26 cellular contexts compared by ENCODE assay signal in genomic region chr7:11757153-11757552, GRCh38.
"Had no signal": no experiment of that assay in that cellular context is flagged by ENCODE, and none has a peak within 500 bp of the region (broad histone marks: within the 10 kb centered on the region; RNA-seq: fewer than 3 reads in every experiment).

No MANE protein-coding gene starts in this region.

- DNase-seq: activated CD4-positive, alpha-beta T cell treated with anti-CD3 and anti-CD28 coated beads for 1 hour; activated CD4-positive, alpha-beta T cell treated with anti-CD3 and anti-CD28 coated beads for 4 hours; activated CD4-positive, alpha-beta T cell treated with anti-CD3 and anti-CD28 coated beads, Interleukin-2, amount 50 U/mL, for 1 hour; activated CD4-positive, alpha-beta T cell treated with anti-CD3 and anti-CD28 coated beads, Interleukin-2, amount 50 U/mL, for 48 hours; activated CD8-positive, alpha-beta memory T cell treated with anti-CD3 and anti-CD28 coated beads for 24 hours; activated CD8-positive, alpha-beta T cell treated with anti-CD3 and anti-CD28 coated beads for 36 hours; activated effector memory CD4-positive, alpha-beta T cell treated with Interleukin-2 at 50 U/mL for 16 hours; activated gamma-delta T cell treated with Interleukin-2 at 50 U/mL for 16 hours; activated naive CD4-positive, alpha-beta T cell treated with anti-CD3 and anti-CD28 coated beads, Interleukin-2, amount 50 U/mL, for 16 hours; activated naive CD4-positive, alpha-beta T cell treated with Interleukin-2 at 50 U/mL for 16 hours; activated T-cell treated with anti-CD3 and anti-CD28 coated beads, Interleukin-2, amount 50 U/mL, for 4 hours; amniotic stem cell; anterior cingulate cortex; brain microvascular endothelial cell; cortex of kidney; dermis blood vessel endothelial cell; effector CD4-positive, alpha-beta T cell; effector memory CD8-positive, alpha-beta T cell; erythroblast; foreskin keratinocyte; gastrocnemius medialis; glutamatergic neuron; heart left ventricle; T-helper 2 cell had no signal

- H3K4me1 ChIP-seq: esophagus muscularis mucosa, foreskin keratinocyte, gastrocnemius medialis, heart left ventricle had no signal

- H3K36me3 ChIP-seq: brain microvascular endothelial cell, esophagus muscularis mucosa, gastrocnemius medialis, heart left ventricle had no signal

- H3K9me3 ChIP-seq: esophagus muscularis mucosa, gastrocnemius medialis had no signal

- H3K4me3 ChIP-seq: esophagus muscularis mucosa, gastrocnemius medialis, heart left ventricle had no signal

- H3K27me3 ChIP-seq: brain microvascular endothelial cell, esophagus muscularis mucosa, foreskin keratinocyte, gastrocnemius medialis, heart left ventricle had no signal

- H3K27ac ChIP-seq: brain microvascular endothelial cell, esophagus muscularis mucosa, foreskin keratinocyte, gastrocnemius medialis, heart left ventricle, VCaP had no signal
